Comparison of ENCODE assay signal across 18 cellular contexts in genomic region chr4:95087657-95088455, GRCh38.
DNase-seq lines count a peak whose midpoint lies in the region; ATAC-seq, FAIRE-seq and TF ChIP-seq lines count a peak whose summit lies in the region.
"Had no signal": no experiment of that assay in that cellular context is flagged by ENCODE, and none has a peak within 500 bp of the region (broad histone marks: within the 10 kb centered on the region; RNA-seq: fewer than 3 reads in every experiment).

No MANE protein-coding gene starts in this region.

- TF ChIP-seq CTCF in K562 (IDR thresholded peaks at IDR 0.05 in 2 of 3, conservative IDR thresholded peaks at IDR 0.05 in 1 of 3; ENCODE audit: insufficient read depth in 2 of 3, low read depth in 1 of 3, low read length in 3 of 3) = no peak
- no peak for TF ChIP-seq CTCF in spleen (IDR thresholded peaks at IDR 0.05 in 8 of 11, conservative IDR thresholded peaks at IDR 0.05 in 3 of 11)

- no peak for FAIRE-seq in K562 (lab: Jason Lieb, UNC)
- FAIRE-seq: HTR-8/SVneo had no signal

- WGBS in K562 (ENCODE audit: insufficient coverage, low coverage, missing lambda C conversion rate) = 3% methylated on average over 2 of the region's 2 CpGs
- WGBS in mesenchymal stem cell = no CpG with 5 or more reads among the region's 2 CpGs
- WGBS in spleen, 5 donors = 82 to 95% (median 90%) methylated on average over 2 of the region's 2 CpGs

- TF ChIP-seq POLR2A in K562 (conservative IDR thresholded peaks at IDR 0.05) (no peak), spleen (IDR thresholded peaks at IDR 0.05) (no peak)

- H2BK120ac ChIP-seq in mesenchymal stem cell (ENCODE audit: low read depth, low read length) = no peak overlapping the region

- DNase-seq in AG08396 (ENCODE audit: low spot score) (peak; percentile 8), K562 (ENCODE audit: extremely low read depth in 1 of 4, low spot score in 3 of 4) (peak in 2 of 4 experiments; percentile 7 to 9), mesenchymal stem cell (peak; percentile 66), spleen (no peak), pons (ENCODE audit: low spot score) (no peak), GM19238 (ENCODE audit: insufficient read length, low spot score) (no peak)
- no peak for DNase-seq in activated CD4-positive, alpha-beta T cell treated with anti-CD3 and anti-CD28 coated beads for 1 hour
- DNase-seq: activated CD8-positive, alpha-beta T cell treated with anti-CD3 and anti-CD28 coated beads for 36 hours; colonic mucosa; left ventricle myocardium inferior; naive B cell; retina; stimulated activated CD4-positive, alpha-beta T cell treated with anti-CD3 and anti-CD28 coated beads, Interleukin-2, amount 100 ng/mL, for 24 hours; thyroid gland had no signal

- intact Hi-C loops in K562 (cut with micrococcal nuclease) = no loop called here
- intact Hi-C loops in spleen (cut with DNase I; ENCODE audit: low total_unique reads) = no loop called here

- no peak overlapping the region for H3K4ac ChIP-seq in mesenchymal stem cell (ENCODE audit: low read depth in 1 of 2, low read length in 2 of 2)

- H3K18ac ChIP-seq in mesenchymal stem cell (ENCODE audit: low read depth in 1 of 2, low read length in 2 of 2) = no peak overlapping the region

- no peak overlapping the region for H2AK5ac ChIP-seq in mesenchymal stem cell (ENCODE audit: low read length, severe bottlenecking)

- TF ChIP-seq RAD21 in Ishikawa (IDR thresholded peaks at IDR 0.05; ENCODE audit: low read depth) = no peak
- no peak for TF ChIP-seq RAD21 in K562 (CRISPR knock-in tag; conservative IDR thresholded peaks at IDR 0.05 in 1 of 2, IDR thresholded peaks at IDR 0.05 in 1 of 2)

- no peaks in the 10 kb centered on the region for H3K9me1 ChIP-seq in K562 (ENCODE audit: control insufficient read depth, insufficient read depth, low read length)

- H2AFZ ChIP-seq in K562 (ENCODE audit: low read depth, low read length) (peak overlapping the region; percentile 48; the same call in 1 of the 2 replicates), mesenchymal stem cell (ENCODE audit: low read depth, low read length) (no peak overlapping the region)

- H3K4me2 ChIP-seq in K562 (ENCODE audit: insufficient read depth, low read length) (no peak overlapping the region), mesenchymal stem cell (ENCODE audit: low read length, poor library complexity, severe bottlenecking) (no peak overlapping the region)

- POLR2A ChIA-PET in K562 (lab: Yijun Ruan, JAX) = no interaction called here

- H3K9ac ChIP-seq in K562 (ENCODE audit: insufficient read depth in 1 of 2, low read depth in 2 of 2, low read length in 2 of 2) (no peak overlapping the region), mesenchymal stem cell (ENCODE audit: low read length) (no peak overlapping the region)

- no peaks in the 10 kb centered on the region for H4K20me1 ChIP-seq in K562 (replicated peaks; ENCODE audit: control insufficient read depth, insufficient read depth, low read length)

- H2BK15ac ChIP-seq in mesenchymal stem cell (ENCODE audit: low read depth, poor library complexity, severe bottlenecking) = no peak overlapping the region

- no peaks in the 10 kb centered on the region for H3K27me3 ChIP-seq in K562 (ENCODE audit: control insufficient read depth in 2 of 2, insufficient read depth in 2 of 2, low read length in 2 of 2)
- H3K27me3 ChIP-seq in mesenchymal stem cell (ENCODE audit: control insufficient read depth in 1 of 2, insufficient read depth in 1 of 2, low read length in 2 of 2) = no peaks in the 10 kb centered on the region
- H3K27me3 ChIP-seq in spleen (replicated peaks in 1 of 7) = no peaks in the 10 kb centered on the region
- H3K27me3 ChIP-seq: colonic mucosa, SJSA1, thyroid gland had no signal

- H3K27ac ChIP-seq in K562 (ENCODE audit: extremely low read depth, low read depth, low read length) (no peak overlapping the region), mesenchymal stem cell (ENCODE audit: low read length, poor library complexity, severe bottlenecking) (no peak overlapping the region), spleen (no peak overlapping the region)
- H3K27ac ChIP-seq: colonic mucosa, left ventricle myocardium inferior, SJSA1, thyroid gland had no signal

- H3K36me3 ChIP-seq in K562 (ENCODE audit: control insufficient read depth, insufficient read depth, low read length) (no peaks in the 10 kb centered on the region), mesenchymal stem cell (ENCODE audit: control insufficient read depth in 1 of 2, insufficient read depth in 2 of 2, low read depth in 1 of 2, low read length in 2 of 2) (no peaks in the 10 kb centered on the region), spleen (no peaks in the 10 kb centered on the region)
- H3K36me3 ChIP-seq: colonic mucosa, left ventricle myocardium inferior, SJSA1, thyroid gland had no signal

- H3K4me1 ChIP-seq in K562 (replicated peaks in 1 of 2; ENCODE audit: control insufficient read depth in 2 of 2, insufficient read depth in 2 of 2, low read length in 2 of 2) (0 out of 5 replicates have a peak, but pooled peaks cover 0 to 2% of the 10 kb centered on the region in 2 experiments), mesenchymal stem cell (ENCODE audit: control insufficient read depth, insufficient read depth, low read depth, low read length) (no peaks in the 10 kb centered on the region), spleen (peaks cover 0 to 6% (median 0%) of the 10 kb centered on the region in 6 donors)
- H3K4me1 ChIP-seq: colonic mucosa, SJSA1, thyroid gland had no signal

- peak; percentile 70 for ATAC-seq in K562
- ATAC-seq: activated CD8-positive, alpha-beta T cell treated with anti-CD3 and anti-CD28 coated beads for 36 hours; esophagus mucosa had no signal

- in situ Hi-C loops in K562 (cut with MboI) = no loop called here

- no peak for TF ChIP-seq EP300 in Ishikawa (IDR thresholded peaks at IDR 0.05; ENCODE audit: borderline replicate concordance)
- TF ChIP-seq EP300 in K562 (IDR thresholded peaks at IDR 0.05; ENCODE audit: low read length) = no peak

- no peak overlapping the region for H3K23ac ChIP-seq in mesenchymal stem cell (ENCODE audit: low read length in 2 of 2)

- no peak overlapping the region for H2BK5ac ChIP-seq in mesenchymal stem cell (ENCODE audit: low read depth, low read length, poor library complexity, severe bottlenecking)

- H4K8ac ChIP-seq in mesenchymal stem cell (ENCODE audit: low read length) = no peak overlapping the region

- H3K4me3 ChIP-seq in K562 (no peak overlapping the region), mesenchymal stem cell (ENCODE audit: insufficient read depth in 1 of 2, low read depth in 1 of 2, low read length in 2 of 2) (no peak overlapping the region), spleen (no peak overlapping the region)
- H3K4me3 ChIP-seq: colonic mucosa, left ventricle myocardium inferior, SJSA1, thyroid gland had no signal

- no peak overlapping the region for H4K91ac ChIP-seq in mesenchymal stem cell (ENCODE audit: low read length)

- CTCF ChIA-PET in K562 (lab: Yijun Ruan, JAX; ENCODE audit: low intra/inter-chr PET ratio) = no interaction called here

- no peaks in the 10 kb centered on the region for H3K79me2 ChIP-seq in K562 (ENCODE audit: control insufficient read depth, insufficient read depth, low read length)

- peak overlapping the region in 1 of 2 experiments; percentile 15 for H2BK12ac ChIP-seq in mesenchymal stem cell (ENCODE audit: low read length in 2 of 2)

- BruUV-seq in K562 (replicated peaks; lab: Mats Ljungman, UMichigan) = no TSS peak

- H3K79me1 ChIP-seq in mesenchymal stem cell (replicated peaks; ENCODE audit: low read length, poor library complexity, severe bottlenecking) = no peaks in the 10 kb centered on the region

- no peak overlapping the region for H3K14ac ChIP-seq in mesenchymal stem cell (ENCODE audit: low read length in 2 of 2)

- H3K9me3 ChIP-seq in K562 (replicated peaks; ENCODE audit: control insufficient read depth, insufficient read depth, low read depth, low read length) (no peaks in the 10 kb centered on the region), mesenchymal stem cell (ENCODE audit: control insufficient read depth, low read length) (no peaks in the 10 kb centered on the region), spleen (no peaks in the 10 kb centered on the region)
- H3K9me3 ChIP-seq: colonic mucosa, left ventricle myocardium inferior, SJSA1, thyroid gland had no signal

TF ChIP-seq in Ishikawa, 13 proteins besides CTCF, POLR2A, EP300 and RAD21 (continues in another document):
- TF ChIP-seq ZBTB7A (IDR thresholded peaks at IDR 0.05; ENCODE audit: low read depth) (no peak), NFIC (IDR thresholded peaks at IDR 0.05) (0 out of 2 replicates have a peak, but pooled peaks have one; percentile 31)

TF ChIP-seq in K562, 482 proteins besides CTCF, POLR2A, EP300 and RAD21 (continues in another document):
- TF ChIP-seq NFE2L1 (tag; IDR thresholded peaks at IDR 0.05; ENCODE audit: borderline replicate concordance, low read depth) = peak; percentile 11; the same call in 1 of the 2 replicates
- TF ChIP-seq PHTF2 (CRISPR knock-in tag; IDR thresholded peaks at IDR 0.05) = no peak
- peak; percentile 51; the same call in 1 of the 2 replicates for TF ChIP-seq MAFK (IDR thresholded peaks at IDR 0.05; ENCODE audit: low read length)
- TF ChIP-seq CBX8 (IDR thresholded peaks at IDR 0.05; ENCODE audit: borderline replicate concordance, extremely low read depth, low read depth, low read length, poor library complexity, severe bottlenecking) = no peak
- TF ChIP-seq NFIC (IDR thresholded peaks at IDR 0.05) = peak; percentile 95
- TF ChIP-seq ZNF316 (IDR thresholded peaks at IDR 0.05) = peak; percentile 72
- TF ChIP-seq FOSL1 (tag; conservative IDR thresholded peaks at IDR 0.05) = peak; percentile 31; the same call in 1 of the 2 replicates
- TF ChIP-seq MAFG (tag; conservative IDR thresholded peaks at IDR 0.05) = peak; percentile 87
- peak; percentile 88 for TF ChIP-seq NFE2 (IDR thresholded peaks at IDR 0.05; ENCODE audit: low read depth)
- peak; percentile 64; the same call in 1 of the 2 replicates for TF ChIP-seq MAFF (IDR thresholded peaks at IDR 0.05; ENCODE audit: low read length)
- no peak for TF ChIP-seq TARDBP (IDR thresholded peaks at IDR 0.05)
- TF ChIP-seq C11orf30 (IDR thresholded peaks at IDR 0.05; ENCODE audit: low read depth) = peak; percentile 78
- TF ChIP-seq KDM5B (IDR thresholded peaks at IDR 0.05; ENCODE audit: insufficient replicate concordance, low read depth, low read length) = no peak

Comparison
In these comparisons a context has a peak if more than half of its experiments do, and no peak if none do; other contexts are left out.
1. DNase-seq: peak in AG08396 (single experiment) and mesenchymal stem cell (single experiment); none in activated CD4-positive, alpha-beta T cell treated with anti-CD3 and anti-CD28 coated beads for 1 hour (single experiment), spleen (single experiment), pons (single experiment) and GM19238 (single experiment).